In genomic region chr6:152110878-152111820, GRCh38 we compare ENCODE assay signal across 12 cellular contexts.
DNase-seq lines count a peak whose midpoint lies in the region; ATAC-seq and TF ChIP-seq lines count a peak whose summit lies in the region.
"Had no signal": no experiment of that assay in that cellular context is flagged by ENCODE, and none has a peak within 500 bp of the region (broad histone marks: within the 10 kb centered on the region; RNA-seq: fewer than 3 reads in every experiment).

No MANE protein-coding gene starts in this region.

- no peak overlapping the region for H3K4me3 ChIP-seq in Jurkat, Clone E6-1 (ENCODE audit: low read length)
- peak overlapping the region; percentile 43 for H3K4me3 ChIP-seq in coronary artery
- no peak overlapping the region for H3K4me3 ChIP-seq in left lung
- no peak overlapping the region for H3K4me3 ChIP-seq in tibial artery

- H3K27me3 ChIP-seq in left lung (no peaks in the 10 kb centered on the region), tibial artery (no peaks in the 10 kb centered on the region)

- ATAC-seq in left lung (peak; percentile 32), GM21390 (IDR thresholded peaks at IDR 0.05; ENCODE audit: unreplicated experiment) (no peak)

- intact Hi-C loops in left lung (cut with DNase I) = no loop called here
- intact Hi-C loops in tibial artery (cut with DNase I; ENCODE audit: low total_unique reads) = no loop called here

- H3K36me3 Mint-ChIP-seq in endothelial cell (ENCODE audit: low read depth, unreplicated experiment) = no peaks in the 10 kb centered on the region

- peaks cover 0 to 20% of the 10 kb centered on the region in 2 donors for H3K4me1 ChIP-seq in left lung
- peaks cover 0 to 26% (median 18%) of the 10 kb centered on the region in 4 donors for H3K4me1 ChIP-seq in tibial artery
- H3K4me1 ChIP-seq: parathyroid adenoma had no signal

- H3K27me3 Mint-ChIP-seq in endothelial cell (ENCODE audit: unreplicated experiment) = no peaks in the 10 kb centered on the region

- H3K4me1 Mint-ChIP-seq in endothelial cell (ENCODE audit: unreplicated experiment) = no peaks in the 10 kb centered on the region

- TF ChIP-seq CTCF in coronary artery (IDR thresholded peaks at IDR 0.05) = no peak
- TF ChIP-seq CTCF in left lung (IDR thresholded peaks at IDR 0.05) = no peak
- no peak for TF ChIP-seq CTCF in tibial artery (IDR thresholded peaks at IDR 0.05)
- TF ChIP-seq CTCF in endothelial cell (IDR thresholded peaks at IDR 0.05; ENCODE audit: unreplicated experiment) = no peak

- H3K27ac Mint-ChIP-seq in endothelial cell (ENCODE audit: unreplicated experiment) = no peak overlapping the region
- H3K27ac Mint-ChIP-seq: dendritic cell treated with granulocyte-macrophage colony-stimulating factor and Interleukin-4, amounts not matched to agents 40 ng/mL and 50 ng/mL, for 4 days; T-helper 1 cell treated with Interleukin-12 subunit alpha and Interleukin-12 subunit beta and Interleukin-4 antibody, amounts not matched to agents 30 μg/mL and 1 μg/mL, for 36 hours had no signal

- peak overlapping the region; percentile 70 to 77 for H3K27ac ChIP-seq in coronary artery
- peak overlapping the region in 1 of 2 donors; percentile 33 for H3K27ac ChIP-seq in left lung
- peak overlapping the region; percentile 65 to 71 for H3K27ac ChIP-seq in tibial artery
- H3K27ac ChIP-seq: parathyroid adenoma had no signal

- H3K9me3 ChIP-seq in left lung (no peaks in the 10 kb centered on the region), tibial artery (no peaks in the 10 kb centered on the region)

- H3K36me3 ChIP-seq in left lung = no peaks in the 10 kb centered on the region
- no peaks in the 10 kb centered on the region for H3K36me3 ChIP-seq in tibial artery

- no peaks in the 10 kb centered on the region for H3K9me3 Mint-ChIP-seq in endothelial cell (ENCODE audit: unreplicated experiment)
- H3K9me3 Mint-ChIP-seq: dendritic cell treated with granulocyte-macrophage colony-stimulating factor and Interleukin-4, amounts not matched to agents 40 ng/mL and 50 ng/mL, for 4 days; T-helper 1 cell treated with Interleukin-12 subunit alpha and Interleukin-12 subunit beta and Interleukin-4 antibody, amounts not matched to agents 30 μg/mL and 1 μg/mL, for 36 hours had no signal

- no peak overlapping the region for H3K4me3 Mint-ChIP-seq in endothelial cell (ENCODE audit: unreplicated experiment)
- H3K4me3 Mint-ChIP-seq: dendritic cell treated with granulocyte-macrophage colony-stimulating factor and Interleukin-4, amounts not matched to agents 40 ng/mL and 50 ng/mL, for 4 days; T-helper 1 cell treated with Interleukin-12 subunit alpha and Interleukin-12 subunit beta and Interleukin-4 antibody, amounts not matched to agents 30 μg/mL and 1 μg/mL, for 36 hours had no signal

- peak; percentile 8 for DNase-seq in Jurkat, Clone E6-1 (ENCODE audit: low read depth, low spot score)
- no peak for DNase-seq in coronary artery (ENCODE audit: low spot score)
- DNase-seq in left lung = peak in 1 of 2 donors; percentile 68
- peak; percentile 46 to 78 for DNase-seq in tibial artery
- no peak for DNase-seq in A172 (ENCODE audit: low spot score)
- no peak for DNase-seq in endothelial cell (ENCODE audit: low spot score)
- DNase-seq: activated naive CD4-positive, alpha-beta T cell treated with Interleukin-2 at 50 U/mL for 16 hours; NCI-H187 had no signal

Comparison
In these comparisons a context has a peak if more than half of its experiments do, and no peak if none do; other contexts are left out.
1. DNase-seq: peak in Jurkat, Clone E6-1 (single experiment) and tibial artery (2 of 2); none in coronary artery (single experiment), A172 (single experiment) and endothelial cell (single experiment).